In genomic region chr1:185720633-185721272, GRCh38 we compare ENCODE assay signal across 8 cellular contexts. TPM values are rescaled to one million over a fixed set of nuclear protein-coding genes. Genes with fewer than 3 reads are reported as not detected.
A peak's percentile ranks its signal among the peaks of the same experiment; 100 is the strongest.
DNase-seq lines count a peak whose midpoint lies in the region; ATAC-seq and TF ChIP-seq lines count a peak whose summit lies in the region.

No MANE protein-coding gene starts in this region.

- no peak overlapping the region for H3K4me2 ChIP-seq in SK-N-SH

- POLR2A ChIA-PET in SK-N-SH (lab: Yijun Ruan, JAX) = no interaction called here

- ATAC-seq in Right ventricle myocardium inferior (peak; percentile 50), Right ventricle myocardium superior (ENCODE audit: poor library complexity) (peak; percentile 73), HG02610 (IDR thresholded peaks at IDR 0.05; ENCODE audit: unreplicated experiment) (no peak)

- H3K4me1 ChIP-seq in SK-N-SH (ENCODE audit: control insufficient read depth in 1 of 2, insufficient read depth in 2 of 2, low read depth in 1 of 2, low read length in 1 of 2) (peaks cover 2 to 40% of the 10 kb centered on the region in 2 experiments; a peak in 3 of 4 replicates), thyroid gland (no peaks in the 10 kb centered on the region)

- H3K27me3 ChIP-seq in SK-N-SH (ENCODE audit: insufficient read depth) (no peaks in the 10 kb centered on the region), thyroid gland (no peaks in the 10 kb centered on the region)

- CTCF ChIA-PET in SK-N-SH (lab: Yijun Ruan, JAX) = interaction anchor here (0.6 to 2.5 kb wide), 21 partner anchors 9 to 494 kb away, joined by 3 to 18 read pairs (median 3); partner anchors contain the start of gene HMCN1

- H3K36me3 ChIP-seq in SK-N-SH (replicated peaks in 1 of 2; ENCODE audit: control insufficient read depth in 1 of 2, insufficient read depth in 2 of 2, low read length in 1 of 2) = no peaks in the 10 kb centered on the region
- H3K36me3 ChIP-seq in thyroid gland = no peaks in the 10 kb centered on the region

- H3K9ac ChIP-seq in SK-N-SH = no peak overlapping the region

- 0% methylated on average over 2 of the region's 2 CpGs for WGBS in SK-N-SH (ENCODE audit: low lambda C conversion rate)
- WGBS in thyroid gland, 2 donors = 30 to 35% methylated on average over 2 of the region's 2 CpGs

- no peak for TF ChIP-seq EP300 in SK-N-SH (IDR thresholded peaks at IDR 0.05; ENCODE audit: borderline replicate concordance in 1 of 2, low read depth in 1 of 2, low read length in 1 of 2)

- intact Hi-C loops in Right ventricle myocardium inferior (cut with DNase I) = no loop called here
- intact Hi-C loops in cardiac septum (cut with DNase I) = loop anchor here (2.0 kb wide), 1 partner anchor 492 kb away; no protein-coding TSS in a partner anchor
- intact Hi-C loops in Right ventricle myocardium superior (cut with DNase I) = no loop called here
- intact Hi-C loops in thyroid gland (cut with DNase I) = loop anchor here (10.0 kb wide), 1 partner anchor 494 kb away; no protein-coding TSS in a partner anchor

- no peaks in the 10 kb centered on the region for H3K9me2 ChIP-seq in SK-N-SH

- DNase-seq in Right ventricle myocardium inferior (ENCODE audit: missing footprints) (no peak), cardiac septum (ENCODE audit: low spot score) (no peak), SK-N-SH (no peak), Right ventricle myocardium superior (no peak), thyroid gland (no peak), COLO829 (ENCODE audit: low spot score) (no peak), GF-D8 (lab: John Stamatoyannopoulos, UW) (no peak)

- H3K27ac ChIP-seq in SK-N-SH (ENCODE audit: low read depth in 2 of 2, low read length in 1 of 2) = peak overlapping the region; percentile 65 to 78; a peak in 3 of 4 replicates
- H3K27ac ChIP-seq in thyroid gland = no peak overlapping the region

- TF ChIP-seq CTCF in SK-N-SH (IDR thresholded peaks at IDR 0.05) (peak; percentile 73), thyroid gland (IDR thresholded peaks at IDR 0.05) (peak in 4 of 6 experiments; percentile 18 to 61 (median 58))

- TF ChIP-seq RAD21 in SK-N-SH (IDR thresholded peaks at IDR 0.05; ENCODE audit: low read length) = peak; percentile 53; the same call in 1 of the 2 replicates

- H3F3A ChIP-seq in SK-N-SH (replicated peaks; ENCODE audit: insufficient read depth) = peaks cover 24% of the 10 kb centered on the region

- H3K9me3 ChIP-seq in SK-N-SH (no peaks in the 10 kb centered on the region), thyroid gland (no peaks in the 10 kb centered on the region)

- no peaks in the 10 kb centered on the region for H3K79me2 ChIP-seq in SK-N-SH (ENCODE audit: insufficient read depth)

- TF ChIP-seq POLR2A in thyroid gland (IDR thresholded peaks at IDR 0.05) = no peak

- no peak overlapping the region for H2AFZ ChIP-seq in SK-N-SH (ENCODE audit: low read depth)

- no peak overlapping the region for H3K4me3 ChIP-seq in SK-N-SH (ENCODE audit: low read depth in 2 of 2, low read length in 1 of 2)
- H3K4me3 ChIP-seq in thyroid gland (replicated peaks in 1 of 3) = no peak overlapping the region

- H4K20me1 ChIP-seq in SK-N-SH (ENCODE audit: insufficient read depth) = no peaks in the 10 kb centered on the region

TF ChIP-seq in SK-N-SH, 30 proteins besides CTCF, POLR2A, EP300 and RAD21:
- TF ChIP-seq SMC3 (IDR thresholded peaks at IDR 0.05; ENCODE audit: low read depth, low read length) = peak; percentile 39
- TF ChIP-seq USF1 (IDR thresholded peaks at IDR 0.05; ENCODE audit: borderline replicate concordance, low read depth) = no peak
- TF ChIP-seq TEAD4 (IDR thresholded peaks at IDR 0.05; ENCODE audit: borderline replicate concordance, insufficient read depth) = no peak
- TF ChIP-seq NFIC (IDR thresholded peaks at IDR 0.05; ENCODE audit: borderline replicate concordance) = no peak
- no peak for TF ChIP-seq USF2 (IDR thresholded peaks at IDR 0.05; ENCODE audit: borderline replicate concordance, low read depth, low read length)
- TF ChIP-seq FOXJ3 (CRISPR knock-in tag; IDR thresholded peaks at IDR 0.05) = no peak
- TF ChIP-seq NRF1 (IDR thresholded peaks at IDR 0.05; ENCODE audit: low read depth, low read length) = no peak

RNA-seq across cellular contexts. Expression of gene HMCN1, which starts 13.4 kb away (rescaled TPM):
- total RNA-seq in Right ventricle myocardium inferior (7.6 TPM), cardiac septum (7.3 TPM), Right ventricle myocardium superior (5.7 TPM), thyroid gland (1 to 10 TPM; 3.3 to 8.9 (median 6.6) TPM)
- polyA plus RNA-seq in SK-N-SH (2012; rRNA removed) = 59.5 and 92.6 TPM in 2 replicates
- polyA plus RNA-seq in SK-N-SH (2012; cell fraction: cytosol; rRNA removed) = 64.8 and 68.7 TPM in 2 replicates
- 64.9 and 147 TPM in 2 replicates for polyA plus RNA-seq in SK-N-SH (2012; cell fraction: nucleus; rRNA removed)

Comparison
In these comparisons a context has a peak if more than half of its experiments do, and no peak if none do; other contexts are left out.
1. intact Hi-C loops: an anchor here in cardiac septum (2.0 kb wide) and thyroid gland (10.0 kb wide); none called in Right ventricle myocardium inferior and Right ventricle myocardium superior.
2. H3K27ac ChIP-seq: peak in SK-N-SH (2 of 2); none in thyroid gland (0 of 3).